ENCODE assay signal across 1 cellular context in the genomic region with DNA sequence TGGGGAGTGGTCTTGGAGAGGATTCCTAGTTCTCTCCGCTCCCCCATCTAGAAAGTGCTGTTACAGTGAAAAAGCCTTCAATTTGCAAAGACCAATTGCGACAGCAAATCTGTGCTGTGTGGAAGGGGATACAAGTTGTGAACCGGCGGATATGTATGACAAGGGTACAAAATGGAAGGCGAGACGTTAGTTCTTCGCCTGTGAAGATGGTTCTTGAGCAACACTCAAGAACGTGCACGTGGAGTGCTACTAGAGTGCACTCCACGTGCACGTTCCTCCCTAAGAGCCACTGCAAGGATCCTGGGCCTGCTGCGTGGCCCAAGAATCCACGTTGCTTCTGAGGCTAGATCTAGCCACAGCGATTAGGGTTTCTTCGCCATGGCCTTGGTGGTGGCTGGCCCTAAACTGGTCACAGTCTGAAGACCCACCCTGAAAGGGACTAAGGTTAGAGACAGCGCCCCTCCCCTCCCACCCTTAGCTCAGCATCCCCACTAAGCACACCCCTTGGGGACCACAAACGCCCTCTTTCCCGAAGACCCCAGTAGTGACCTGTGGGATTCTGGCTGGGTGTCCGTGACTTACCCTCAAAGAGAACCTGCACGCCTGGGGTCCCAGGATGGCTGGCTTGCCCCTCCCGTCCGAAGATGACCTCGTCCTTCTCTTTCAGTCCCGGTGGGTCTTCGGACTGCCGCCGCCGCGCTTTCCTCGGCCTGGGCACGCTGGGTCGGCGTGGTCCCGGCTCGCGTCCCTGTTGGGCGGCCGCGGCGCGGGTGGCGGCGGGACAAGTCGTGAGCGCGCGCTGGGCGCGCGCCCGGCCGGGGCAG.
A peak's percentile ranks its signal among the peaks of the same experiment; 100 is the strongest.
TF ChIP-seq lines count a peak whose summit lies in the region.

No MANE protein-coding gene starts in this region.

TF ChIP-seq in H1, 55 proteins besides CTCF, POLR2A, EP300 and RAD21 (continued from another document):
- TF ChIP-seq SAP30 (IDR thresholded peaks at IDR 0.05; ENCODE audit: insufficient read depth, insufficient replicate concordance, low read length) (no peak), RXRA (IDR thresholded peaks at IDR 0.05; ENCODE audit: insufficient read depth, low read depth, low read length) (no peak), EZH2 (IDR thresholded peaks at IDR 0.05; ENCODE audit: low read depth, low read length, severe bottlenecking) (no peak), ASH2L (IDR thresholded peaks at IDR 0.05; ENCODE audit: low read length) (no peak), TCF12 (IDR thresholded peaks at IDR 0.05; ENCODE audit: low read depth, low read length) (no peak), KDM4A (IDR thresholded peaks at IDR 0.05; ENCODE audit: low read depth, low read length, severe bottlenecking) (peak; percentile 43), RBBP5 (IDR thresholded peaks at IDR 0.05; ENCODE audit: borderline replicate concordance, low read depth, low read length) (no peak; the same call in none of the 2 replicates), CBX8 (IDR thresholded peaks at IDR 0.05; ENCODE audit: borderline replicate concordance, low read depth, low read length) (no peak)
- TF ChIP-seq, protein P1, sequence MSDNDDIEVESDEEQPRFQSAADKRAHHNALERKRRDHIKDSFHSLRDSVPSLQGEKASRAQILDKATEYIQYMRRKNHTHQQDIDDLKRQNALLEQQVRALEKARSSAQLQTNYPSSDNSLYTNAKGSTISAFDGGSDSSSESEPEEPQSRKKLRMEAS (IDR thresholded peaks at IDR 0.05), result peak; percentile 95
- TF ChIP-seq, protein P2, sequence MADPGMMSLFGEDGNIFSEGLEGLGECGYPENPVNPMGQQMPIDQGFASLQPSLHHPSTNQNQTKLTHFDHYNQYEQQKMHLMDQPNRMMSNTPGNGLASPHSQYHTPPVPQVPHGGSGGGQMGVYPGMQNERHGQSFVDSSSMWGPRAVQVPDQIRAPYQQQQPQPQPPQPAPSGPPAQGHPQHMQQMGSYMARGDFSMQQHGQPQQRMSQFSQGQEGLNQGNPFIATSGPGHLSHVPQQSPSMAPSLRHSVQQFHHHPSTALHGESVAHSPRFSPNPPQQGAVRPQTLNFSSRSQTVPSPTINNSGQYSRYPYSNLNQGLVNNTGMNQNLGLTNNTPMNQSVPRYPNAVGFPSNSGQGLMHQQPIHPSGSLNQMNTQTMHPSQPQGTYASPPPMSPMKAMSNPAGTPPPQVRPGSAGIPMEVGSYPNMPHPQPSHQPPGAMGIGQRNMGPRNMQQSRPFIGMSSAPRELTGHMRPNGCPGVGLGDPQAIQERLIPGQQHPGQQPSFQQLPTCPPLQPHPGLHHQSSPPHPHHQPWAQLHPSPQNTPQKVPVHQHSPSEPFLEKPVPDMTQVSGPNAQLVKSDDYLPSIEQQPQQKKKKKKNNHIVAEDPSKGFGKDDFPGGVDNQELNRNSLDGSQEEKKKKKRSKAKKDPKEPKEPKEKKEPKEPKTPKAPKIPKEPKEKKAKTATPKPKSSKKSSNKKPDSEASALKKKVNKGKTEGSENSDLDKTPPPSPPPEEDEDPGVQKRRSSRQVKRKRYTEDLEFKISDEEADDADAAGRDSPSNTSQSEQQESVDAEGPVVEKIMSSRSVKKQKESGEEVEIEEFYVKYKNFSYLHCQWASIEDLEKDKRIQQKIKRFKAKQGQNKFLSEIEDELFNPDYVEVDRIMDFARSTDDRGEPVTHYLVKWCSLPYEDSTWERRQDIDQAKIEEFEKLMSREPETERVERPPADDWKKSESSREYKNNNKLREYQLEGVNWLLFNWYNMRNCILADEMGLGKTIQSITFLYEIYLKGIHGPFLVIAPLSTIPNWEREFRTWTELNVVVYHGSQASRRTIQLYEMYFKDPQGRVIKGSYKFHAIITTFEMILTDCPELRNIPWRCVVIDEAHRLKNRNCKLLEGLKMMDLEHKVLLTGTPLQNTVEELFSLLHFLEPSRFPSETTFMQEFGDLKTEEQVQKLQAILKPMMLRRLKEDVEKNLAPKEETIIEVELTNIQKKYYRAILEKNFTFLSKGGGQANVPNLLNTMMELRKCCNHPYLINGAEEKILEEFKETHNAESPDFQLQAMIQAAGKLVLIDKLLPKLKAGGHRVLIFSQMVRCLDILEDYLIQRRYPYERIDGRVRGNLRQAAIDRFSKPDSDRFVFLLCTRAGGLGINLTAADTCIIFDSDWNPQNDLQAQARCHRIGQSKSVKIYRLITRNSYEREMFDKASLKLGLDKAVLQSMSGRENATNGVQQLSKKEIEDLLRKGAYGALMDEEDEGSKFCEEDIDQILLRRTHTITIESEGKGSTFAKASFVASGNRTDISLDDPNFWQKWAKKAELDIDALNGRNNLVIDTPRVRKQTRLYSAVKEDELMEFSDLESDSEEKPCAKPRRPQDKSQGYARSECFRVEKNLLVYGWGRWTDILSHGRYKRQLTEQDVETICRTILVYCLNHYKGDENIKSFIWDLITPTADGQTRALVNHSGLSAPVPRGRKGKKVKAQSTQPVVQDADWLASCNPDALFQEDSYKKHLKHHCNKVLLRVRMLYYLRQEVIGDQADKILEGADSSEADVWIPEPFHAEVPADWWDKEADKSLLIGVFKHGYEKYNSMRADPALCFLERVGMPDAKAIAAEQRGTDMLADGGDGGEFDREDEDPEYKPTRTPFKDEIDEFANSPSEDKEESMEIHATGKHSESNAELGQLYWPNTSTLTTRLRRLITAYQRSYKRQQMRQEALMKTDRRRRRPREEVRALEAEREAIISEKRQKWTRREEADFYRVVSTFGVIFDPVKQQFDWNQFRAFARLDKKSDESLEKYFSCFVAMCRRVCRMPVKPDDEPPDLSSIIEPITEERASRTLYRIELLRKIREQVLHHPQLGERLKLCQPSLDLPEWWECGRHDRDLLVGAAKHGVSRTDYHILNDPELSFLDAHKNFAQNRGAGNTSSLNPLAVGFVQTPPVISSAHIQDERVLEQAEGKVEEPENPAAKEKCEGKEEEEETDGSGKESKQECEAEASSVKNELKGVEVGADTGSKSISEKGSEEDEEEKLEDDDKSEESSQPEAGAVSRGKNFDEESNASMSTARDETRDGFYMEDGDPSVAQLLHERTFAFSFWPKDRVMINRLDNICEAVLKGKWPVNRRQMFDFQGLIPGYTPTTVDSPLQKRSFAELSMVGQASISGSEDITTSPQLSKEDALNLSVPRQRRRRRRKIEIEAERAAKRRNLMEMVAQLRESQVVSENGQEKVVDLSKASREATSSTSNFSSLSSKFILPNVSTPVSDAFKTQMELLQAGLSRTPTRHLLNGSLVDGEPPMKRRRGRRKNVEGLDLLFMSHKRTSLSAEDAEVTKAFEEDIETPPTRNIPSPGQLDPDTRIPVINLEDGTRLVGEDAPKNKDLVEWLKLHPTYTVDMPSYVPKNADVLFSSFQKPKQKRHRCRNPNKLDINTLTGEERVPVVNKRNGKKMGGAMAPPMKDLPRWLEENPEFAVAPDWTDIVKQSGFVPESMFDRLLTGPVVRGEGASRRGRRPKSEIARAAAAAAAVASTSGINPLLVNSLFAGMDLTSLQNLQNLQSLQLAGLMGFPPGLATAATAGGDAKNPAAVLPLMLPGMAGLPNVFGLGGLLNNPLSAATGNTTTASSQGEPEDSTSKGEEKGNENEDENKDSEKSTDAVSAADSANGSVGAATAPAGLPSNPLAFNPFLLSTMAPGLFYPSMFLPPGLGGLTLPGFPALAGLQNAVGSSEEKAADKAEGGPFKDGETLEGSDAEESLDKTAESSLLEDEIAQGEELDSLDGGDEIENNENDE (IDR thresholded peaks at IDR 0.05; ENCODE audit: insufficient replicate concordance, low read length), result no peak
